Comparison of ENCODE assay signal across 1 cellular context in the genomic region with DNA sequence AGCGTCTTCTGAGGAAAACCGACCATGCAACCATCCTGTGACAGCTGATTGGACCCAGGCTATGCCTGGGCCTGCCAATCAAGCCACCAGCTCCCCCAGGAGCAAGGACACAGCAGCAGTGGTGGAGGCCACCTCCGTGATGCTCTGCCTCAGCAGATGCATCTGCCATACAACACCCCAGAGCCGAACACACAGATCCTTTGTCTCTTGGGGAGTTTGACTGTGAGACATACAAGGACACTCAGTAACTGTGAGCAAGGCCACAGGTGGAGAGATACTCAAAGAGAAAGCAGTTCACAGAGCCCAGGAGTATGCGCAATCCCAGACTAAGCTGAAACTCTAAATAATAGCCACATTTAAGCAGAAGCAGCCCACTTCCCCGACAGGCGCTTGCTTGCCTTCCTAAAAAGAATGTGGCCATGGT.
TF ChIP-seq lines count a peak whose summit lies in the region.

No MANE protein-coding gene starts in this region.

TF ChIP-seq in SK-N-SH treated with all-trans-retinoic acid at 6 μM for 48 hours, 23 proteins besides CTCF, POLR2A, EP300 and RAD21 (continued from another document):
- TF ChIP-seq, protein P1, sequence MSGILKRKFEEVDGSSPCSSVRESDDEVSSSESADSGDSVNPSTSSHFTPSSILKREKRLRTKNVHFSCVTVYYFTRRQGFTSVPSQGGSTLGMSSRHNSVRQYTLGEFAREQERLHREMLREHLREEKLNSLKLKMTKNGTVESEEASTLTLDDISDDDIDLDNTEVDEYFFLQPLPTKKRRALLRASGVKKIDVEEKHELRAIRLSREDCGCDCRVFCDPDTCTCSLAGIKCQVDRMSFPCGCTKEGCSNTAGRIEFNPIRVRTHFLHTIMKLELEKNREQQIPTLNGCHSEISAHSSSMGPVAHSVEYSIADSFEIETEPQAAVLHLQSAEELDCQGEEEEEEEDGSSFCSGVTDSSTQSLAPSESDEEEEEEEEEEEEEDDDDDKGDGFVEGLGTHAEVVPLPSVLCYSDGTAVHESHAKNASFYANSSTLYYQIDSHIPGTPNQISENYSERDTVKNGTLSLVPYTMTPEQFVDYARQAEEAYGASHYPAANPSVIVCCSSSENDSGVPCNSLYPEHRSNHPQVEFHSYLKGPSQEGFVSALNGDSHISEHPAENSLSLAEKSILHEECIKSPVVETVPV (CRISPR knock-in tag; IDR thresholded peaks at IDR 0.05) = no peak
- TF ChIP-seq ARNTL (CRISPR knock-in tag; IDR thresholded peaks at IDR 0.05; ENCODE audit: borderline replicate concordance, low read depth) (no peak), TOX (CRISPR knock-in tag; IDR thresholded peaks at IDR 0.05; ENCODE audit: borderline replicate concordance) (no peak), ZNF565 (CRISPR knock-in tag; conservative IDR thresholded peaks at IDR 0.05; ENCODE audit: low read depth) (no peak), BACH2 (CRISPR knock-in tag; IDR thresholded peaks at IDR 0.05; ENCODE audit: borderline replicate concordance) (no peak), OSR1 (CRISPR knock-in tag; IDR thresholded peaks at IDR 0.05) (no peak), ISL1 (CRISPR knock-in tag; IDR thresholded peaks at IDR 0.05) (no peak), TCF4 (CRISPR knock-in tag; IDR thresholded peaks at IDR 0.05; ENCODE audit: borderline replicate concordance) (no peak)
- TF ChIP-seq, protein P2, sequence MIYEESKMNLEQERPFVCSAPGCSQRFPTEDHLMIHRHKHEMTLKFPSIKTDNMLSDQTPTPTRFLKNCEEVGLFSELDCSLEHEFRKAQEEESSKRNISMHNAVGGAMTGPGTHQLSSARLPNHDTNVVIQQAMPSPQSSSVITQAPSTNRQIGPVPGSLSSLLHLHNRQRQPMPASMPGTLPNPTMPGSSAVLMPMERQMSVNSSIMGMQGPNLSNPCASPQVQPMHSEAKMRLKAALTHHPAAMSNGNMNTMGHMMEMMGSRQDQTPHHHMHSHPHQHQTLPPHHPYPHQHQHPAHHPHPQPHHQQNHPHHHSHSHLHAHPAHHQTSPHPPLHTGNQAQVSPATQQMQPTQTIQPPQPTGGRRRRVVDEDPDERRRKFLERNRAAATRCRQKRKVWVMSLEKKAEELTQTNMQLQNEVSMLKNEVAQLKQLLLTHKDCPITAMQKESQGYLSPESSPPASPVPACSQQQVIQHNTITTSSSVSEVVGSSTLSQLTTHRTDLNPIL (CRISPR knock-in tag; IDR thresholded peaks at IDR 0.05; ENCODE audit: low read depth) = no peak
- TF ChIP-seq, protein P3, sequence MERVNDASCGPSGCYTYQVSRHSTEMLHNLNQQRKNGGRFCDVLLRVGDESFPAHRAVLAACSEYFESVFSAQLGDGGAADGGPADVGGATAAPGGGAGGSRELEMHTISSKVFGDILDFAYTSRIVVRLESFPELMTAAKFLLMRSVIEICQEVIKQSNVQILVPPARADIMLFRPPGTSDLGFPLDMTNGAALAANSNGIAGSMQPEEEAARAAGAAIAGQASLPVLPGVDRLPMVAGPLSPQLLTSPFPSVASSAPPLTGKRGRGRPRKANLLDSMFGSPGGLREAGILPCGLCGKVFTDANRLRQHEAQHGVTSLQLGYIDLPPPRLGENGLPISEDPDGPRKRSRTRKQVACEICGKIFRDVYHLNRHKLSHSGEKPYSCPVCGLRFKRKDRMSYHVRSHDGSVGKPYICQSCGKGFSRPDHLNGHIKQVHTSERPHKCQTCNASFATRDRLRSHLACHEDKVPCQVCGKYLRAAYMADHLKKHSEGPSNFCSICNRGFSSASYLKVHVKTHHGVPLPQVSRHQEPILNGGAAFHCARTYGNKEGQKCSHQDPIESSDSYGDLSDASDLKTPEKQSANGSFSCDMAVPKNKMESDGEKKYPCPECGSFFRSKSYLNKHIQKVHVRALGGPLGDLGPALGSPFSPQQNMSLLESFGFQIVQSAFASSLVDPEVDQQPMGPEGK (CRISPR knock-in tag; IDR thresholded peaks at IDR 0.05; ENCODE audit: borderline replicate concordance) = no peak
